In genomic region chr16:77585852-77586251, GRCh38 we compare ENCODE assay signal across 13 cellular contexts.
DNase-seq lines count a peak whose midpoint lies in the region; ATAC-seq and TF ChIP-seq lines count a peak whose summit lies in the region.
"Had no signal": no experiment of that assay in that cellular context is flagged by ENCODE, and none has a peak within 500 bp of the region (broad histone marks: within the 10 kb centered on the region; RNA-seq: fewer than 3 reads in every experiment).

No MANE protein-coding gene starts in this region.

- no peak overlapping the region for H3K4me3 ChIP-seq in epithelial cell of esophagus (ENCODE audit: low read length)
- H3K4me3 ChIP-seq: SK-N-MC, testis had no signal

- peak; percentile 23 for DNase-seq in activated CD4-positive, alpha-beta T cell treated with anti-CD3 and anti-CD28 coated beads for 36 hours
- no peak for DNase-seq in activated CD4-positive, alpha-beta T cell treated with anti-CD3 and anti-CD28 coated beads, Interleukin-2, amount 10 ng/mL, durations not matched to agents 24 days and 14 days
- DNase-seq in RKO (ENCODE audit: low spot score) (peak; percentile 21), epithelial cell of esophagus (ENCODE audit: low read depth) (peak; percentile 64), renal cortical epithelial cell (ENCODE audit: low read depth) (peak; percentile 88)
- DNase-seq: activated CD4-positive, alpha-beta T cell treated with anti-CD3 and anti-CD28 coated beads, Interleukin-2, amount 50 U/mL, for 1 hour; activated naive CD4-positive, alpha-beta T cell treated with anti-CD3 and anti-CD28 coated beads, Interleukin-2, amount 10 ng/mL, durations not matched to agents 7 days and 5 days; NCI-H526 treated with DMSO at 0.1 percent for 48 hours; testis had no signal

- peaks cover 7% of the 10 kb centered on the region for H3K4me1 Mint-ChIP-seq in activated CD4-positive, alpha-beta T cell treated with anti-CD3 and anti-CD28 coated beads for 36 hours
- H3K4me1 Mint-ChIP-seq in activated CD4-positive, alpha-beta T cell treated with anti-CD3 and anti-CD28 coated beads, Interleukin-2, amount 10 ng/mL, durations not matched to agents 24 days and 14 days = peaks cover 7% of the 10 kb centered on the region
- H3K4me1 Mint-ChIP-seq: activated naive CD4-positive, alpha-beta T cell treated with anti-CD3 and anti-CD28 coated beads, Interleukin-2, amount 10 ng/mL, durations not matched to agents 7 days and 5 days had no signal

- H3K36me3 Mint-ChIP-seq in activated CD4-positive, alpha-beta T cell treated with anti-CD3 and anti-CD28 coated beads for 36 hours (ENCODE audit: low read depth) = no peaks in the 10 kb centered on the region
- H3K36me3 Mint-ChIP-seq in activated CD4-positive, alpha-beta T cell treated with anti-CD3 and anti-CD28 coated beads, Interleukin-2, amount 10 ng/mL, durations not matched to agents 24 days and 14 days (ENCODE audit: low read depth) = no peaks in the 10 kb centered on the region
- H3K36me3 Mint-ChIP-seq: activated naive CD4-positive, alpha-beta T cell treated with anti-CD3 and anti-CD28 coated beads, Interleukin-2, amount 10 ng/mL, durations not matched to agents 7 days and 5 days had no signal

- CTCF ChIA-PET in activated CD4-positive, alpha-beta T cell treated with anti-CD3 and anti-CD28 coated beads for 36 hours (lab: Charles Lee) = interaction anchor here (0.8 to 10.3 kb wide), 5 partner anchors 19 to 363 kb away, joined by 3 to 153 read pairs (median 7); no protein-coding TSS in a partner anchor

- intact Hi-C loops in activated CD4-positive, alpha-beta T cell treated with anti-CD3 and anti-CD28 coated beads for 36 hours (cut with DNase I, micrococcal nuclease) = loop anchor here in 1 of 2 experiments (2.0 kb wide), 1 partner anchor 209 kb away; no protein-coding TSS in a partner anchor
- intact Hi-C loops in activated CD4-positive, alpha-beta T cell treated with anti-CD3 and anti-CD28 coated beads, Interleukin-2, amount 10 ng/mL, durations not matched to agents 24 days and 14 days (cut with micrococcal nuclease) = loop anchor here (2.0 to 10.0 kb wide), 2 partner anchors 151 to 209 kb away; partner anchors contain the start of gene ADAMTS18

- H3K4me3 Mint-ChIP-seq in activated CD4-positive, alpha-beta T cell treated with anti-CD3 and anti-CD28 coated beads for 36 hours = no peak overlapping the region
- H3K4me3 Mint-ChIP-seq in activated CD4-positive, alpha-beta T cell treated with anti-CD3 and anti-CD28 coated beads, Interleukin-2, amount 10 ng/mL, durations not matched to agents 24 days and 14 days = no peak overlapping the region
- H3K4me3 Mint-ChIP-seq: activated naive CD4-positive, alpha-beta T cell treated with anti-CD3 and anti-CD28 coated beads, Interleukin-2, amount 10 ng/mL, durations not matched to agents 7 days and 5 days had no signal

- no peak for TF ChIP-seq CTCF in epithelial cell of esophagus (IDR thresholded peaks at IDR 0.05; ENCODE audit: insufficient read depth, low read depth, low read length, missing control alignments)

- POLR2A ChIA-PET in activated CD4-positive, alpha-beta T cell treated with anti-CD3 and anti-CD28 coated beads for 36 hours (lab: Charles Lee) = no interaction called here

- H3K27ac Mint-ChIP-seq in activated CD4-positive, alpha-beta T cell treated with anti-CD3 and anti-CD28 coated beads for 36 hours = no peak overlapping the region
- no peak overlapping the region for H3K27ac Mint-ChIP-seq in activated CD4-positive, alpha-beta T cell treated with anti-CD3 and anti-CD28 coated beads, Interleukin-2, amount 10 ng/mL, durations not matched to agents 24 days and 14 days
- H3K27ac Mint-ChIP-seq: activated naive CD4-positive, alpha-beta T cell treated with anti-CD3 and anti-CD28 coated beads, Interleukin-2, amount 10 ng/mL, durations not matched to agents 7 days and 5 days had no signal

- H3K27me3 Mint-ChIP-seq in activated CD4-positive, alpha-beta T cell treated with anti-CD3 and anti-CD28 coated beads for 36 hours = peaks cover 27% of the 10 kb centered on the region
- peaks cover 8% of the 10 kb centered on the region for H3K27me3 Mint-ChIP-seq in activated CD4-positive, alpha-beta T cell treated with anti-CD3 and anti-CD28 coated beads, Interleukin-2, amount 10 ng/mL, durations not matched to agents 24 days and 14 days

- peak; percentile 33 for ATAC-seq in activated CD4-positive, alpha-beta T cell treated with anti-CD3 and anti-CD28 coated beads for 36 hours
- no peak for ATAC-seq in HG02642 (IDR thresholded peaks at IDR 0.05; ENCODE audit: poor library complexity, unreplicated experiment)
- no peak for ATAC-seq in HG03025 (IDR thresholded peaks at IDR 0.05; ENCODE audit: low FRiP score, unreplicated experiment)
- no peak for ATAC-seq in HG02798 (IDR thresholded peaks at IDR 0.05; ENCODE audit: poor library complexity, unreplicated experiment)

- no peaks in the 10 kb centered on the region for H3K9me3 Mint-ChIP-seq in activated CD4-positive, alpha-beta T cell treated with anti-CD3 and anti-CD28 coated beads for 36 hours (ENCODE audit: low read depth)
- no peaks in the 10 kb centered on the region for H3K9me3 Mint-ChIP-seq in activated CD4-positive, alpha-beta T cell treated with anti-CD3 and anti-CD28 coated beads, Interleukin-2, amount 10 ng/mL, durations not matched to agents 24 days and 14 days
- H3K9me3 Mint-ChIP-seq: activated naive CD4-positive, alpha-beta T cell treated with anti-CD3 and anti-CD28 coated beads, Interleukin-2, amount 10 ng/mL, durations not matched to agents 7 days and 5 days had no signal
